1 cellular context compared by ENCODE assay signal in the genomic region with DNA sequence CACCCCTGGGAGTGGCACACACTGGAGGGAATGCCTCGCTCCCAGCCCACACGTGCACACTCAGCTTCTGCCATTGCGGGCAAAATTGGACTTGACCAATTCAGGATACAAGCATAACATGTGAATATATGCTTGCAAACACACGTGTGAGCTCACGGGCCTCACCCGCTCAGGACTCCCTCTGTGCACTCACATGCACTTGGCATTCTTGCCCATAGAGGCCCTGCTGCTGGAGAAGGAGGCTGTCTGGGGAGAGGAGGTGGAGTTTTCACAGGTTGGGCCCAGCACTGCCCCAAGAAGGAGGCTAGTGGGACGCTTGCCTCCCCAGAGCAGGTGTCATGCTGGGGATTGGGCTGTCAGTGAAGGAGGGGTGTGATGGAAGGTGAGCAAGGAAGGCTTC.
TF ChIP-seq lines count a peak whose summit lies in the region.

No MANE protein-coding gene starts in this region.

TF ChIP-seq in HCT116, 20 proteins besides CTCF, POLR2A, EP300 and RAD21 (continued from another document):
- TF ChIP-seq, protein P1, sequence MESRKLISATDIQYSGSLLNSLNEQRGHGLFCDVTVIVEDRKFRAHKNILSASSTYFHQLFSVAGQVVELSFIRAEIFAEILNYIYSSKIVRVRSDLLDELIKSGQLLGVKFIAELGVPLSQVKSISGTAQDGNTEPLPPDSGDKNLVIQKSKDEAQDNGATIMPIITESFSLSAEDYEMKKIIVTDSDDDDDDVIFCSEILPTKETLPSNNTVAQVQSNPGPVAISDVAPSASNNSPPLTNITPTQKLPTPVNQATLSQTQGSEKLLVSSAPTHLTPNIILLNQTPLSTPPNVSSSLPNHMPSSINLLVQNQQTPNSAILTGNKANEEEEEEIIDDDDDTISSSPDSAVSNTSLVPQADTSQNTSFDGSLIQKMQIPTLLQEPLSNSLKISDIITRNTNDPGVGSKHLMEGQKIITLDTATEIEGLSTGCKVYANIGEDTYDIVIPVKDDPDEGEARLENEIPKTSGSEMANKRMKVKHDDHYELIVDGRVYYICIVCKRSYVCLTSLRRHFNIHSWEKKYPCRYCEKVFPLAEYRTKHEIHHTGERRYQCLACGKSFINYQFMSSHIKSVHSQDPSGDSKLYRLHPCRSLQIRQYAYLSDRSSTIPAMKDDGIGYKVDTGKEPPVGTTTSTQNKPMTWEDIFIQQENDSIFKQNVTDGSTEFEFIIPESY (IDR thresholded peaks at IDR 0.05; ENCODE audit: extremely low read depth, insufficient replicate concordance, low read length): no peak
- no peak for TF ChIP-seq SP1 (IDR thresholded peaks at IDR 0.05; ENCODE audit: low read depth)
- TF ChIP-seq EZH2 (IDR thresholded peaks at IDR 0.05): no peak
- TF ChIP-seq CEBPB (IDR thresholded peaks at IDR 0.05; ENCODE audit: low read depth): no peak
- TF ChIP-seq YY1 (IDR thresholded peaks at IDR 0.05; ENCODE audit: extremely low read depth, insufficient replicate concordance, low read depth, low read length): no peak
- TF ChIP-seq EGR1 (IDR thresholded peaks at IDR 0.05; ENCODE audit: low read depth): no peak
- no peak for TF ChIP-seq ELF1 (IDR thresholded peaks at IDR 0.05; ENCODE audit: borderline replicate concordance, low read depth)
- no peak for TF ChIP-seq SRF (IDR thresholded peaks at IDR 0.05; ENCODE audit: low read depth)
- no peak for TF ChIP-seq CBX3 (IDR thresholded peaks at IDR 0.05; ENCODE audit: low read depth)
- TF ChIP-seq, protein P2, sequence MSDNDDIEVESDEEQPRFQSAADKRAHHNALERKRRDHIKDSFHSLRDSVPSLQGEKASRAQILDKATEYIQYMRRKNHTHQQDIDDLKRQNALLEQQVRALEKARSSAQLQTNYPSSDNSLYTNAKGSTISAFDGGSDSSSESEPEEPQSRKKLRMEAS (IDR thresholded peaks at IDR 0.05): no peak
- no peak for TF ChIP-seq FOSL1 (IDR thresholded peaks at IDR 0.05; ENCODE audit: low read depth)
TF ChIP-seq in HCT116: peak in this region for 0.
